ENCODE assay signal across 8 cellular contexts in genomic region chr1:84300991-84301758, GRCh38. TPM values are rescaled to one million over a fixed set of nuclear protein-coding genes. Genes with fewer than 3 reads are reported as not detected.
DNase-seq lines count a peak whose midpoint lies in the region; ATAC-seq and TF ChIP-seq lines count a peak whose summit lies in the region.

Gene SAMD13 (plus strand): TSS chr1:84301708. CDS start chr1:84303235, 1,527 bp downstream.

- H3K27ac Mint-ChIP-seq in natural killer cell treated with Interleukin-12 subunit alpha and Interleukin-12 subunit beta and Interleukin-15 and Interleukin-18, amount 100 ng/mL, for 72 hours = peak within 1 kb of the TSS in 1 of 2 donors; percentile 47
- H3K27ac Mint-ChIP-seq in type B pancreatic cell = peak within 1 kb of the TSS; percentile 87

- H3K9me3 Mint-ChIP-seq in natural killer cell treated with Interleukin-12 subunit alpha and Interleukin-12 subunit beta and Interleukin-15 and Interleukin-18, amount 100 ng/mL, for 72 hours = no peaks in the 10 kb centered on the region
- H3K9me3 Mint-ChIP-seq in type B pancreatic cell = no peaks in the 10 kb centered on the region

- DNase-seq in Daoy (ENCODE audit: low read depth) = peak; percentile 86
- peak; percentile 70 for DNase-seq in NCI-H510A (lab: John Stamatoyannopoulos, UW)
- peak; percentile 17 for DNase-seq in activated T-cell treated with anti-CD3 and anti-CD28 coated beads for 1 hour (ENCODE audit: low read depth)
- DNase-seq in fibroblast of gingiva (ENCODE audit: low read depth) = peak; percentile 65
- no peak for DNase-seq in natural killer cell treated with Interleukin-12 subunit alpha and Interleukin-12 subunit beta and Interleukin-15 and Interleukin-18, amount 100 ng/mL, for 72 hours (ENCODE audit: low spot score)
- no peak for DNase-seq in type B pancreatic cell (ENCODE audit: extremely low spot score, unreplicated experiment)

- H3K4me3 Mint-ChIP-seq in natural killer cell treated with Interleukin-12 subunit alpha and Interleukin-12 subunit beta and Interleukin-15 and Interleukin-18, amount 100 ng/mL, for 72 hours = peak within 1 kb of the TSS; percentile 73
- peak within 1 kb of the TSS; percentile 89 for H3K4me3 Mint-ChIP-seq in type B pancreatic cell

- no peaks in the 10 kb centered on the region for H3K36me3 Mint-ChIP-seq in natural killer cell treated with Interleukin-12 subunit alpha and Interleukin-12 subunit beta and Interleukin-15 and Interleukin-18, amount 100 ng/mL, for 72 hours
- H3K36me3 Mint-ChIP-seq in type B pancreatic cell = peaks cover 2% of the 10 kb centered on the region

- peaks cover 29 to 37% of the 10 kb centered on the region in 2 donors for H3K4me1 Mint-ChIP-seq in natural killer cell treated with Interleukin-12 subunit alpha and Interleukin-12 subunit beta and Interleukin-15 and Interleukin-18, amount 100 ng/mL, for 72 hours (ENCODE audit: low read depth in 2 of 2)
- peaks cover 53% of the 10 kb centered on the region for H3K4me1 Mint-ChIP-seq in type B pancreatic cell (ENCODE audit: unreplicated experiment)

- TF ChIP-seq CTCF in type B pancreatic cell (conservative IDR thresholded peaks at IDR 0.05) = no peak

- peaks cover 0 to 10% of the 10 kb centered on the region in 2 donors for H3K27me3 Mint-ChIP-seq in natural killer cell treated with Interleukin-12 subunit alpha and Interleukin-12 subunit beta and Interleukin-15 and Interleukin-18, amount 100 ng/mL, for 72 hours
- no peaks in the 10 kb centered on the region for H3K27me3 Mint-ChIP-seq in type B pancreatic cell

- peak; percentile 29 for ATAC-seq in HG03103 (IDR thresholded peaks at IDR 0.05; ENCODE audit: low read depth, unreplicated experiment)
- no peak for ATAC-seq in natural killer cell treated with Interleukin-12 subunit alpha and Interleukin-12 subunit beta and Interleukin-15 and Interleukin-18, amount 100 ng/mL, for 72 hours
- ATAC-seq in GM18858 (IDR thresholded peaks at IDR 0.05; ENCODE audit: unreplicated experiment) = no peak

RNA-seq across cellular contexts. Expression of gene SAMD13, which starts in this region (rescaled TPM):
- total RNA-seq in Daoy (2014; rRNA removed; shearing (Covaris generic)) = 1.9 and 5.9 TPM in 2 replicates
- total RNA-seq in natural killer cell treated with Interleukin-12 subunit alpha and Interleukin-12 subunit beta and Interleukin-15 and Interleukin-18, amount 100 ng/mL, for 72 hours = under 1 TPM in 1 of 2 donors, not detected in 1; 0.33 TPM
- 3.6 and 6.0 TPM in 2 replicates for total RNA-seq in type B pancreatic cell (ENCODE audit: low replicate concordance)

Comparison
In these comparisons a context has a peak if more than half of its experiments do, and no peak if none do; other contexts are left out.
1. DNase-seq: peak in Daoy (single experiment), NCI-H510A (single experiment), activated T-cell treated with anti-CD3 and anti-CD28 coated beads for 1 hour (single experiment) and fibroblast of gingiva (single experiment); none in natural killer cell treated with Interleukin-12 subunit alpha and Interleukin-12 subunit beta and Interleukin-15 and Interleukin-18, amount 100 ng/mL, for 72 hours (single experiment) and type B pancreatic cell (single experiment).